ENCODE assay signal across 1 cellular context in the genomic region with DNA sequence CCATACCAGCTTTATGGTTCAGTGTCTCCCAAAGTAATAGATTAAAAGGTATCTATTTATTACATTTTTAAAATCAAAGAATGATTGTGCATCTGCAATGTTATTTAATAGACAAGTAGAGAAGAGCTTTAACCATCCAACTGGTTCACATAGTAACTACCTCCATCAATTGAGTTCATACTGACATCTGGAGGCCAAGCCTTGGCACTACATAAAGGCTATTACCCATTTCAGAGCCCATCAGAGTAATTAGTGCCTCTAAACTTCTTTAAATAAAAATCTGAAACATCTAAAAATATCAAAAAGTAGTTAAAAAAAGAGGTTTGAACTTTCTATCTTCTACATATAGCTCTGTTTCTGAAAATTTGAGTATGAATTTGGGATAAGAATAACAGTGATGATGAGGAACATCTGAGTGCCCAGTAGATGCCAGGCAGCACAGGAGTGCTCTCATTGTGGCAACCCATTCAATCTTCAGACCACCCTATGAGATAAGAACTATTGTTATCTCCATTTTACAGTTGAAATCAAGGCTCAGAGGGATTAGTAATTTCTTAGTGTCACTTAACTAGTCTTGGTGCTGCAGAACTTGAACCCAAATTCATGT.
TF ChIP-seq lines count a peak whose summit lies in the region.

No MANE protein-coding gene starts in this region.

TF ChIP-seq in H1, 55 proteins besides CTCF, POLR2A, EP300 and RAD21 (continued from another document):
- TF ChIP-seq CHD7 (IDR thresholded peaks at IDR 0.05; ENCODE audit: insufficient replicate concordance, low read length): no peak
- TF ChIP-seq JUN (IDR thresholded peaks at IDR 0.05; ENCODE audit: low read depth, low read length): no peak
- TF ChIP-seq SRF (IDR thresholded peaks at IDR 0.05; ENCODE audit: low read depth, low read length): no peak
- TF ChIP-seq MAX (IDR thresholded peaks at IDR 0.05): no peak
- no peak for TF ChIP-seq EGR1 (IDR thresholded peaks at IDR 0.05; ENCODE audit: borderline replicate concordance, low read depth, low read length)
- TF ChIP-seq SP1 (IDR thresholded peaks at IDR 0.05; ENCODE audit: low read depth, low read length): no peak
- no peak for TF ChIP-seq KDM1A (IDR thresholded peaks at IDR 0.05; ENCODE audit: borderline replicate concordance, low read length)
- no peak for TF ChIP-seq CHD2 (IDR thresholded peaks at IDR 0.05; ENCODE audit: low read length)
- TF ChIP-seq HDAC2 (IDR thresholded peaks at IDR 0.05; ENCODE audit: borderline replicate concordance in 1 of 2, low read depth in 2 of 2, low read length in 2 of 2): no peak
- TF ChIP-seq SP2 (IDR thresholded peaks at IDR 0.05; ENCODE audit: low read length): no peak
- TF ChIP-seq TAF1 (IDR thresholded peaks at IDR 0.05; ENCODE audit: low read depth, low read length): no peak
- no peak for TF ChIP-seq E2F6 (IDR thresholded peaks at IDR 0.05)
- TF ChIP-seq, protein P1, sequence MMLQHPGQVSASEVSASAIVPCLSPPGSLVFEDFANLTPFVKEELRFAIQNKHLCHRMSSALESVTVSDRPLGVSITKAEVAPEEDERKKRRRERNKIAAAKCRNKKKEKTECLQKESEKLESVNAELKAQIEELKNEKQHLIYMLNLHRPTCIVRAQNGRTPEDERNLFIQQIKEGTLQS (IDR thresholded peaks at IDR 0.05; ENCODE audit: insufficient read depth, low read depth, low read length): no peak
TF ChIP-seq in H1: peak in this region for 0.
